ENCODE assay signal across 10 cellular contexts in the genomic region with DNA sequence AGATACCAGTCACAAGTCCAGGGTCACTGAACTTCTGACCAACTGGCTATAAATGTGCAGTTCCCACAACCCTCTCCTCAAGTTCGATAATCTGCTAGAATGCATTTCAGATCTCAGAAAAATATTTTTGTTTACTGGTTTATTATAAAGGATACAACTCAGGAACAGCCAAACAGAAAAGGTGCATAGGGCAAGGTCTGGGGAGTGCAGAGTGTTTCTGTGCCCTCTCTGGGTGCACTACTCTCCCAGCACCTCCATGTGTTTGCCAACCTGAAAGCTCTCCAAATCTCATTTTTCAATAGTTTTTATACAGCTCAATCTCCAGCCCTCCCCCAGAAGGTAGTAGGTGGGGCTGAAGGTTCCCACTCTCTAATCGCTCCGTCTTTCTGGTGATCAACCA.
"Had no signal": no experiment of that assay in that cellular context is flagged by ENCODE, and none has a peak within 500 bp of the region (broad histone marks: within the 10 kb centered on the region; RNA-seq: fewer than 3 reads in every experiment).

No MANE protein-coding gene starts in this region.

- H3K27ac ChIP-seq: GM23248, HL-60, KMS-11 had no signal

- H3K4me3 ChIP-seq: GM23248, HAP-1 had no signal

- ATAC-seq: HCT116 had no signal

- H3K36me3 ChIP-seq: HAP-1 had no signal

- DNase-seq: GM23248, GOT3, H7, HFFc6, IMR-90, KBM-7 had no signal
